2 cellular contexts compared by ENCODE assay signal in the genomic region with DNA sequence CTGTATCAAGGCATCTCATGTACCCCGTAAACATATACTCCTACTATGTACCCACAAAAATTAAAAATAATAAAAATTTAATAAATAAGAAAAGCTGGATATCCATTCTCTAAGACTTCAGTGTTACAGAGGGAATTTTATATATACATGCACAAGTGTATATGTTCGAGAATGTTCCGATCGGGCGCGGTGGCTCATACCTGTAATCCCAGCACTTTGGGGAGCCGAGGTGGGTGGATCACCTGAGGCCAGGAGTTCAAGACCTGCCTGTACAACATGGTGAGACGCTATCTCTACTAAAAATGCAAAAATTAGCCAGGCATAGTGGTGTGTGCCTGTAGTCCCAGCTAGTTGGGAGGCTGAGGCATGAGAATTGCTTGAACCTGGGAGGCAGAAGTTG. TPM values are rescaled to one million over a fixed set of nuclear protein-coding genes. Genes with fewer than 3 reads are reported as not detected.
"Had no signal": no experiment of that assay in that cellular context is flagged by ENCODE, and none has a peak within 500 bp of the region (broad histone marks: within the 10 kb centered on the region; RNA-seq: fewer than 3 reads in every experiment).

No MANE protein-coding gene starts in this region.

RNA-seq across cellular contexts. Expression of gene GBP5, which starts 17.1 kb away (rescaled TPM):
- total RNA-seq: ascending aorta, chondrocyte had no signal

RNA-seq across cellular contexts. Expression of gene GBP4, which starts 56.8 kb away (rescaled TPM):
- total RNA-seq: chondrocyte had no signal
